28 cellular contexts compared by ENCODE assay signal in the genomic region with DNA sequence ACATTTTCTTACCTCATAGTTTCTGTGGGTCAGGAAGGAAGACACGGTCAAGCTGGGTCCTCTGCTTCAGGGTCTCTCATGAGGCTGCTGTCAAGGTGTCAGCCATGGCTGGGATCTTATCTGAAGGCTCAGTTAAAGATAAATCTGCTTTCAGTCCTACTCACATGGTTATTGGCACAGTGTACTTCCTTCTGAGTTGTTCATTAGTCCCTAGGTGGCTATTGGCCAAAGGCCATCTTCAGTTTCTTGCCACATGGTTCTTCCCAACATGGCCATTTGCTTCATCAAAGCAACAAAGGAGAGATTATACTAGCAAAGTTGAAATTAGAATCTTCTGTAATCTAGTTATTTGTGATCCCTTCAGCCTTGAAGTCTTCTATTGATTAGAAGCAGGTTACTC. TPM values are rescaled to one million over a fixed set of nuclear protein-coding genes. Genes with fewer than 3 reads are reported as not detected.
A peak's percentile ranks its signal among the peaks of the same experiment; 100 is the strongest.
DNase-seq lines count a peak whose midpoint lies in the region; ATAC-seq, FAIRE-seq and TF ChIP-seq lines count a peak whose summit lies in the region.
"Had no signal": no experiment of that assay in that cellular context is flagged by ENCODE, and none has a peak within 500 bp of the region (broad histone marks: within the 10 kb centered on the region; RNA-seq: fewer than 3 reads in every experiment).

No MANE protein-coding gene starts in this region.

- DNase-seq in Caco-2 (peak; percentile 14 to 45), H54 (ENCODE audit: insufficient read length, low spot score) (no peak), cerebellar cortex (ENCODE audit: low spot score) (peak; percentile 1), left colon (no peak), AG20443 (ENCODE audit: low spot score) (no peak), nephron progenitor cell (no peak), T-helper 9 cell (no peak)
- DNase-seq: C1 segment of cervical spinal cord; CD4-positive, alpha-beta memory T cell; COR-L47; DMS153; GM23248; H9; IMR-90; KG1; MM.1S; NCI-H1105; NCI-H1436 treated with DMSO at 0.1 percent for 48 hours; NCI-H187 treated with DMSO at 0.1 percent for 48 hours; NCI-H345; NCI-H524 treated with DMSO at 0.1 percent for 48 hours; NCI-H774; SHP77; T-helper 1 cell had no signal

- H3K36me3 ChIP-seq in Caco-2 (ENCODE audit: control insufficient read depth, insufficient read depth, low read length) = peaks cover 1% of the 10 kb centered on the region; the same call in 1 of the 2 replicates

- H3K9me3 Mint-ChIP-seq in Caco-2 (ENCODE audit: unreplicated experiment) = no peaks in the 10 kb centered on the region
- H3K9me3 Mint-ChIP-seq in nephron progenitor cell = no peaks in the 10 kb centered on the region
- H3K9me3 Mint-ChIP-seq: CD4-positive, alpha-beta memory T cell; H9 had no signal

- no peak overlapping the region for H3K4me3 ChIP-seq in Caco-2 (ENCODE audit: low read depth, low read length)
- H3K4me3 ChIP-seq: A549, GM23248 had no signal

- H3K27me3 Mint-ChIP-seq in Caco-2 (ENCODE audit: insufficient read depth, unreplicated experiment) = no peaks in the 10 kb centered on the region
- peaks cover 9% of the 10 kb centered on the region for H3K27me3 Mint-ChIP-seq in nephron progenitor cell (ENCODE audit: low read depth, poor library complexity)
- H3K27me3 Mint-ChIP-seq: CD4-positive, alpha-beta memory T cell had no signal

- CTCF ChIA-PET in Caco-2 (lab: Charles Lee) = no interaction called here

- TF ChIP-seq CTCF in Caco-2 (IDR thresholded peaks at IDR 0.05; ENCODE audit: insufficient read depth in 1 of 2, low read depth in 1 of 2, low read length in 1 of 2, severe bottlenecking in 1 of 2, unreplicated experiment in 1 of 2) (no peak), nephron progenitor cell (IDR thresholded peaks at IDR 0.05) (no peak)

- H3K4me1 ChIP-seq in Caco-2 = peaks cover 20% of the 10 kb centered on the region

- peak; percentile 93 for FAIRE-seq in H54 (lab: Jason Lieb, UNC)
- FAIRE-seq: A549, GM18507 had no signal

- no TSS peak for BruUV-seq in Caco-2 (replicated peaks; lab: Mats Ljungman, UMichigan)

- H3K4me1 Mint-ChIP-seq in Caco-2 (ENCODE audit: low read depth, unreplicated experiment) (peaks cover 14% of the 10 kb centered on the region), nephron progenitor cell (no peaks in the 10 kb centered on the region)
- H3K4me1 Mint-ChIP-seq: CD4-positive, alpha-beta memory T cell had no signal

- H3K27ac Mint-ChIP-seq in Caco-2 (ENCODE audit: unreplicated experiment) (no peak overlapping the region), nephron progenitor cell (no peak overlapping the region)
- H3K27ac Mint-ChIP-seq: H9 had no signal

- ATAC-seq in left colon = peak; percentile 25
- ATAC-seq in HG03159 (IDR thresholded peaks at IDR 0.05; ENCODE audit: unreplicated experiment) = no peak
- ATAC-seq: A549, Panc1 had no signal

- TF ChIP-seq POLR2A in H54 (IDR thresholded peaks at IDR 0.05; ENCODE audit: low read depth, low read length) = no peak

- intact Hi-C loops in Caco-2 (cut with micrococcal nuclease; ENCODE audit: unreplicated experiment) = no loop called here
- intact Hi-C loops in left colon (cut with DNase I, micrococcal nuclease) = no loop called here

- no peaks in the 10 kb centered on the region for H3K9me3 ChIP-seq in Caco-2
- H3K9me3 ChIP-seq: A549 had no signal

- peaks cover 4% of the 10 kb centered on the region for H3K36me3 Mint-ChIP-seq in Caco-2 (ENCODE audit: insufficient read depth, unreplicated experiment)
- no peaks in the 10 kb centered on the region for H3K36me3 Mint-ChIP-seq in nephron progenitor cell (ENCODE audit: low read depth)

- H3K4me3 Mint-ChIP-seq in Caco-2 (ENCODE audit: unreplicated experiment) = no peak overlapping the region
- no peak overlapping the region for H3K4me3 Mint-ChIP-seq in nephron progenitor cell
- H3K4me3 Mint-ChIP-seq: CD4-positive, alpha-beta memory T cell; H9 had no signal

- POLR2A ChIA-PET in Caco-2 (lab: Charles Lee) = interaction anchor here (0.6 kb wide), 1 partner anchor 161 kb away, joined by 3 read pairs; no protein-coding TSS in a partner anchor

- no peaks in the 10 kb centered on the region for H3K27me3 ChIP-seq in Caco-2 (replicated peaks; ENCODE audit: control insufficient read depth, insufficient read depth, low read length)

RNA-seq across cellular contexts. Expression of a gene that starts 25.3 kb away (rescaled TPM):
- 22.0 and 23.0 TPM in 2 replicates for total RNA-seq in Caco-2 (2022)
- total RNA-seq in left colon = 10 to 100 TPM; 30.7 to 37.7 TPM

Comparison
In these comparisons a context has a peak if more than half of its experiments do, and no peak if none do; other contexts are left out.
1. DNase-seq: peak in Caco-2 (2 of 2) and cerebellar cortex (single experiment); none in H54 (single experiment), left colon (0 of 2), AG20443 (single experiment), nephron progenitor cell (single experiment) and T-helper 9 cell (single experiment).